Comparison of ENCODE assay signal across 1 cellular context in the genomic region with DNA sequence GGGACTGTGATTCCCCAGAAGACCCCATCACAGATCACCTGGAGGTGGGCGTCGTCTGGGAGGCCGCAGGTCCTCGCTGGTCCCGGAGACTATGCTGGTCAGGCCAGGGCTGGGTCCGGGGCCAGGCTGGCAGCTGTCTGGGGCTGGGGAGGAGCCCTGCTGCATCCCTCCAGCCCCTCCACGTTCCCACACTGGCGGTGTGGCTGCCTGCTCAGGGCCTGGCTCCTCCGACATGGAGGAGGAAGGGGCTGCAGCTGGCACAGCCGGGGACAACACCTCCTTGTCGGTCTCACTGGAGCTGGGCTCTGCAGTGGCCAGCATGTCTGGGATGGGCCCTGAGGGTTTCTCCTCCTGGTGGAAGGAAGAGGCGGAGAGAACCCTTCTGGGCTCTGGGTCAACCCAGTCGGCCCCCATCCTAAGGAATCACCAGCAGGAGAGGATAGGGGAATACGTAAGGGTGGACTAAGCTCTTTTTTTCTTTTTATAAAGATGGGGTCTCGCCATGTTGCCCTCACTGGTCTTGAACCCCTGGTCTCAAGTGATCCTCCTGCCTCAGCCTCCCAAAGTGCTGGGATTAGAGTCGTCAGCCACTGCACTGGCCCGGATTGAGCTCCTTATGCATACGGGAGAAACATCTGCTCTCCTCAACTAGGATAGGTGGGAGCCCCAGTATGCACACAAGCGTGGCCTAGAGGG.
TF ChIP-seq lines count a peak whose summit lies in the region.

No MANE protein-coding gene starts in this region.

TF ChIP-seq in K562, 482 proteins besides CTCF, POLR2A, EP300 and RAD21 (continued from another document):
- TF ChIP-seq, protein P1, sequence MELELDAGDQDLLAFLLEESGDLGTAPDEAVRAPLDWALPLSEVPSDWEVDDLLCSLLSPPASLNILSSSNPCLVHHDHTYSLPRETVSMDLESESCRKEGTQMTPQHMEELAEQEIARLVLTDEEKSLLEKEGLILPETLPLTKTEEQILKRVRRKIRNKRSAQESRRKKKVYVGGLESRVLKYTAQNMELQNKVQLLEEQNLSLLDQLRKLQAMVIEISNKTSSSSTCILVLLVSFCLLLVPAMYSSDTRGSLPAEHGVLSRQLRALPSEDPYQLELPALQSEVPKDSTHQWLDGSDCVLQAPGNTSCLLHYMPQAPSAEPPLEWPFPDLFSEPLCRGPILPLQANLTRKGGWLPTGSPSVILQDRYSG (tag; conservative IDR thresholded peaks at IDR 0.05; ENCODE audit: low read depth): no peak
- TF ChIP-seq ZNF263 (CRISPR knock-in tag; IDR thresholded peaks at IDR 0.05; ENCODE audit: borderline replicate concordance) (no peak), NCOA1 (IDR thresholded peaks at IDR 0.05; ENCODE audit: low read depth) (0 out of 2 replicates have a peak, but pooled peaks have one; percentile 17), HLTF (IDR thresholded peaks at IDR 0.05) (no peak), NCOA2 (IDR thresholded peaks at IDR 0.05; ENCODE audit: partially characterized antibody in 2 of 2) (no peak), SIN3A (IDR thresholded peaks at IDR 0.05; ENCODE audit: borderline replicate concordance in 2 of 2, control insufficient read depth in 1 of 2, low read depth in 2 of 2, low read length in 2 of 2) (0 out of 4 replicates have a peak, but pooled peaks of 1 of the 2 experiments have one; percentile 36), ZKSCAN8 (CRISPR knock-in tag; IDR thresholded peaks at IDR 0.05) (peak; percentile 34; the same call in 1 of the 2 replicates), ZSCAN32 (CRISPR knock-in tag; IDR thresholded peaks at IDR 0.05) (no peak), GATA2 (CRISPR knock-in tag; IDR thresholded peaks at IDR 0.05) (no peak), ZZZ3 (IDR thresholded peaks at IDR 0.05) (no peak), CTBP1 (IDR thresholded peaks at IDR 0.05; ENCODE audit: borderline replicate concordance) (0 out of 2 replicates have a peak, but pooled peaks have one; percentile 26), SMARCB1 (IDR thresholded peaks at IDR 0.05; ENCODE audit: insufficient read length, low read depth) (no peak), TCF7 (IDR thresholded peaks at IDR 0.05; ENCODE audit: borderline replicate concordance) (no peak), KAT8 (IDR thresholded peaks at IDR 0.05; ENCODE audit: low read depth) (no peak)
- TF ChIP-seq, protein P2, sequence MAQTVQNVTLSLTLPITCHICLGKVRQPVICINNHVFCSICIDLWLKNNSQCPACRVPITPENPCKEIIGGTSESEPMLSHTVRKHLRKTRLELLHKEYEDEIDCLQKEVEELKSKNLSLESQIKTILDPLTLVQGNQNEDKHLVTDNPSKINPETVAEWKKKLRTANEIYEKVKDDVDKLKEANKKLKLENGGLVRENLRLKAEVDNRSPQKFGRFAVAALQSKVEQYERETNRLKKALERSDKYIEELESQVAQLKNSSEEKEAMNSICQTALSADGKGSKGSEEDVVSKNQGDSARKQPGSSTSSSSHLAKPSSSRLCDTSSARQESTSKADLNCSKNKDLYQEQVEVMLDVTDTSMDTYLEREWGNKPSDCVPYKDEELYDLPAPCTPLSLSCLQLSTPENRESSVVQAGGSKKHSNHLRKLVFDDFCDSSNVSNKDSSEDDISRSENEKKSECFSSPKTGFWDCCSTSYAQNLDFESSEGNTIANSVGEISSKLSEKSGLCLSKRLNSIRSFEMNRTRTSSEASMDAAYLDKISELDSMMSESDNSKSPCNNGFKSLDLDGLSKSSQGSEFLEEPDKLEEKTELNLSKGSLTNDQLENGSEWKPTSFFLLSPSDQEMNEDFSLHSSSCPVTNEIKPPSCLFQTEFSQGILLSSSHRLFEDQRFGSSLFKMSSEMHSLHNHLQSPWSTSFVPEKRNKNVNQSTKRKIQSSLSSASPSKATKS (CRISPR knock-in tag; IDR thresholded peaks at IDR 0.05): no peak
- TF ChIP-seq, protein P3, sequence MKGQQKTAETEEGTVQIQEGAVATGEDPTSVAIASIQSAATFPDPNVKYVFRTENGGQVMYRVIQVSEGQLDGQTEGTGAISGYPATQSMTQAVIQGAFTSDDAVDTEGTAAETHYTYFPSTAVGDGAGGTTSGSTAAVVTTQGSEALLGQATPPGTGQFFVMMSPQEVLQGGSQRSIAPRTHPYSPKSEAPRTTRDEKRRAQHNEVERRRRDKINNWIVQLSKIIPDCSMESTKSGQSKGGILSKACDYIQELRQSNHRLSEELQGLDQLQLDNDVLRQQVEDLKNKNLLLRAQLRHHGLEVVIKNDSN (CRISPR knock-in tag; IDR thresholded peaks at IDR 0.05): no peak
